ENCODE assay signal across 8 cellular contexts in the genomic region with DNA sequence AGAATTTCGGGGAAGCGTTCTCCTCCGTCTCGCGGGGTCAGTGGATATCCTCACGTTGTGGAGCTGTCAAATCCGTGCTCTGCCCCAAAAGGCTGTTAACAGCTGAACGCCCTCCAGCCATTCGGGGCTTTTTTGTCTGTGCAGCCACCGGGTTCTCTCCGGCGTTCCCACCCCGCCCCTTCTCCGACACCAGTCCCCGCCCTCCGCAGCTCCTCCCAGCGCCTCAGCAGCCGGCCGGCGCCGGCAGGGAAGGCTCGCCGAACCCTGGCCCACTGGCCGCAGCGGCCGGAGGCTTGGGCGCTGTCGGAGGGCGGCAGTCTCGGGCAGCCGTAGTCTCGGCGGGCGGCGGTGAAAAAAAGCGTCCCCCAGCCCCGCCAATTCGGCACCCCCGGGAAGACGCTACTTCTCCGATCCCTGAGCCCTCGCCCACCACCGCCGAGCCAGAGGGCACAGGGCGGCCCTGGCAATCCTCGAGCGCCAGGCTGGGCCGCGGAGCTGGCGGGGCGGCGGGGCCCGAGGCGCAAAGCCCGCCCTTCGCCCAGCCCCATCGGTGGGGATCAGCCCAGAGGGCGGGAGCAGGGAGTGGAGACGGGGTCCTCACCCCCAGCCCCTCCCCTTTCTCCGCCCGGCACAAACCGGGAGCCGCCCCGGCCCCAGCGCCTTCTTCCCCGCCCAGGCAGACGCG. TPM values are rescaled to one million over a fixed set of nuclear protein-coding genes. Genes with fewer than 3 reads are reported as not detected.
DNase-seq lines count a peak whose midpoint lies in the region; ATAC-seq and TF ChIP-seq lines count a peak whose summit lies in the region.

TSS of gene SESN1 (minus strand) at position 496 of the 685 bp plus-strand sequence. CDS start 773 bp downstream, outside the sequence.

- peaks cover 5% of the 10 kb centered on the region for H3K36me3 Mint-ChIP-seq in progenitor cell of endocrine pancreas (ENCODE audit: insufficient read depth)

- H3K27ac Mint-ChIP-seq in progenitor cell of endocrine pancreas: peak within 1 kb of the TSS; percentile 100

- no peaks in the 10 kb centered on the region for H3K9me3 Mint-ChIP-seq in progenitor cell of endocrine pancreas (ENCODE audit: low read depth)

- no peaks in the 10 kb centered on the region for H3K9me3 ChIP-seq in upper lobe of right lung

- intact Hi-C loops in T-helper 1 cell treated with Interleukin-12 subunit alpha and Interleukin-12 subunit beta and Interleukin-4 antibody, amounts not matched to agents 30 ng/mL and 1 ng/mL, for 36 hours (cut with micrococcal nuclease): loop anchor here (1.0 to 10.0 kb wide), 26 partner anchors 21 to 1980 kb away; partner anchors contain the start of genes AFG1L, AK9, ARMC2 and BEND3
- intact Hi-C loops in left cardiac atrium (cut with DNase I) (loop anchor here in 1 of 2 donors (5.0 kb wide), 1 partner anchor 288 kb away; the partner anchor contains the start of gene CD164), upper lobe of right lung (cut with DNase I) (no loop called here)

- H3K4me3 Mint-ChIP-seq in progenitor cell of endocrine pancreas (ENCODE audit: low read depth): peak within 1 kb of the TSS; percentile 95

- H3K4me1 ChIP-seq in upper lobe of right lung: peaks cover 23% of the 10 kb centered on the region

- H3K4me3 ChIP-seq in upper lobe of right lung: peak within 1 kb of the TSS; percentile 77

- H3K27me3 ChIP-seq in upper lobe of right lung: no peaks in the 10 kb centered on the region

- H3K27ac ChIP-seq in upper lobe of right lung: peak within 1 kb of the TSS; percentile 97

- DNase-seq in GM13977 (ENCODE audit: low spot score) (peak; percentile 94), NCI-H146 (lab: John Stamatoyannopoulos, UW) (peak; percentile 98), amniotic epithelial cell (ENCODE audit: low read depth) (peak; percentile 83), left cardiac atrium (peak; percentile 94), progenitor cell of endocrine pancreas (ENCODE audit: low spot score, unreplicated experiment) (peak; percentile 79), upper lobe of right lung (peak; percentile 97)

- peak; percentile 71 for ATAC-seq in HG02840 (IDR thresholded peaks at IDR 0.05; ENCODE audit: low FRiP score, unreplicated experiment)
- ATAC-seq in left cardiac atrium: peak; percentile 92 to 96
- ATAC-seq in upper lobe of right lung: peak; percentile 95

- H3K27me3 Mint-ChIP-seq in progenitor cell of endocrine pancreas: no peaks in the 10 kb centered on the region

- H3K36me3 ChIP-seq in upper lobe of right lung: no peaks in the 10 kb centered on the region

- peaks cover 33% of the 10 kb centered on the region for H3K4me1 Mint-ChIP-seq in progenitor cell of endocrine pancreas (ENCODE audit: low read depth)

- TF ChIP-seq CTCF in GM13977 (IDR thresholded peaks at IDR 0.05; ENCODE audit: extremely low read depth, insufficient read depth, missing control alignments) (peak; percentile 21), progenitor cell of endocrine pancreas (IDR thresholded peaks at IDR 0.05; ENCODE audit: unreplicated experiment) (no peak), upper lobe of right lung (IDR thresholded peaks at IDR 0.05) (no peak)

- in situ Hi-C loops in GM13977 (cut with MboI; ENCODE audit: low pct_unique_long_range_greater_than_20kb, low sequenced_read_pairs, unreplicated experiment): no loop called here

RNA-seq across cellular contexts. Expression of gene SESN1, which starts in this region (rescaled TPM):
- 19.0 and 20.0 TPM in 2 replicates for total RNA-seq in T-helper 1 cell treated with Interleukin-12 subunit alpha and Interleukin-12 subunit beta and Interleukin-4 antibody, amounts not matched to agents 30 ng/mL and 1 ng/mL, for 36 hours
- total RNA-seq in left cardiac atrium: 10 to 100 TPM; 22.4 to 54.0 TPM
- total RNA-seq in progenitor cell of endocrine pancreas: 23.9 and 31.0 TPM in 2 replicates
- 36.9 TPM for total RNA-seq in upper lobe of right lung

Comparison
In these comparisons a context has a peak if more than half of its experiments do, and no peak if none do; other contexts are left out.
1. Peak in every context shown above with its lines: DNase-seq, ATAC-seq, H3K4me3 ChIP-seq and H3K27ac ChIP-seq.